8 cellular contexts compared by ENCODE assay signal in genomic region chr9:120579139-120579749, GRCh38. TPM values are rescaled to one million over a fixed set of nuclear protein-coding genes. Genes with fewer than 3 reads are reported as not detected.
DNase-seq lines count a peak whose midpoint lies in the region; ATAC-seq, FAIRE-seq and TF ChIP-seq lines count a peak whose summit lies in the region.

No MANE protein-coding gene starts in this region.

- peak overlapping the region; percentile 62 for H3K9ac ChIP-seq in trophoblast cell (ENCODE audit: low read length)

- peak overlapping the region; percentile 5 for H3K27ac ChIP-seq in trophoblast cell (ENCODE audit: low read depth, low read length)

- H4K8ac ChIP-seq in trophoblast cell (ENCODE audit: low read depth, low read length), result peak overlapping the region; percentile 85

- H2BK5ac ChIP-seq in trophoblast cell (ENCODE audit: low read depth, low read length, poor library complexity), result no peak overlapping the region

- peak overlapping the region; percentile 50 for H3K4ac ChIP-seq in trophoblast cell (ENCODE audit: low read depth, low read length)

- TF ChIP-seq POLR2A in H54 (IDR thresholded peaks at IDR 0.05; ENCODE audit: low read depth, low read length), result no peak

- H3K27me3 ChIP-seq in trophoblast cell (ENCODE audit: insufficient read depth, low read length), result no peaks in the 10 kb centered on the region

- H3K23ac ChIP-seq in trophoblast cell (ENCODE audit: low read length), result no peak overlapping the region

- H2BK12ac ChIP-seq in trophoblast cell (ENCODE audit: low read length), result no peak overlapping the region

- H3K4me3 Mint-ChIP-seq in T-helper 17 cell, result peak overlapping the region; percentile 94

- H3K36me3 ChIP-seq in trophoblast cell (ENCODE audit: control insufficient read depth in 1 of 2, insufficient read depth in 2 of 2, low read length in 2 of 2), result no peaks in the 10 kb centered on the region

- H2BK120ac ChIP-seq in trophoblast cell (ENCODE audit: insufficient read depth, low read length, poor library complexity), result peak overlapping the region; percentile 70

- H3K4me3 ChIP-seq in AG09309 (ENCODE audit: control insufficient read depth, low read depth, low read length) (peak overlapping the region; percentile 76), fibroblast of the aortic adventitia (ENCODE audit: low read depth, low read length) (peak overlapping the region; percentile 97), trophoblast cell (ENCODE audit: low read depth, low read length) (peak overlapping the region; percentile 95)

- peaks cover 9 to 10% of the 10 kb centered on the region in 2 experiments for H3K4me1 ChIP-seq in trophoblast cell (ENCODE audit: control insufficient read depth in 1 of 2, insufficient read depth in 2 of 2, low read length in 2 of 2)

- no peak for DNase-seq in AG09309 (ENCODE audit: low read depth)
- DNase-seq in H54 (ENCODE audit: insufficient read length, low spot score), result peak; percentile 67
- no peak for DNase-seq in T-helper 17 cell
- no peak for DNase-seq in fibroblast of the aortic adventitia (ENCODE audit: low read depth)
- DNase-seq in trophoblast cell, result no peak
- no peak for DNase-seq in C1 segment of cervical spinal cord (lab: John Stamatoyannopoulos, UW)
- DNase-seq in NCI-H446 (lab: John Stamatoyannopoulos, UW), result no peak

- peak overlapping the region; percentile 72 for H2AFZ ChIP-seq in trophoblast cell (ENCODE audit: insufficient read depth, low read length, poor library complexity)

- no peak for ATAC-seq in T-helper 17 cell
- no peak for ATAC-seq in HG03520 (IDR thresholded peaks at IDR 0.05; ENCODE audit: unreplicated experiment)

- H3K79me2 ChIP-seq in trophoblast cell (ENCODE audit: control insufficient read depth, insufficient read depth, low read length, poor library complexity), result peaks cover 8% of the 10 kb centered on the region

- H4K91ac ChIP-seq in trophoblast cell (ENCODE audit: low read depth, low read length), result peak overlapping the region; percentile 74

- WGBS in trophoblast cell (ENCODE audit: extremely low coverage, insufficient coverage, insufficient read length), result no CpG with 5 or more reads among the region's 9 CpGs

- H2AK5ac ChIP-seq in trophoblast cell (ENCODE audit: low read length), result peak overlapping the region; percentile 6

- TF ChIP-seq CTCF in AG09309 (IDR thresholded peaks at IDR 0.05; ENCODE audit: control insufficient read depth, insufficient read depth, low read depth, low read length, missing control alignments), result no peak
- TF ChIP-seq CTCF in fibroblast of the aortic adventitia (IDR thresholded peaks at IDR 0.05; ENCODE audit: insufficient read depth, low read length), result no peak

- peak; percentile 23 for FAIRE-seq in H54 (lab: Jason Lieb, UNC)

- peaks cover 6% of the 10 kb centered on the region for H3K79me1 ChIP-seq in trophoblast cell (ENCODE audit: low read length)

- peak overlapping the region; percentile 97 for H3K27ac Mint-ChIP-seq in T-helper 17 cell

- no peaks in the 10 kb centered on the region for H3K27me3 Mint-ChIP-seq in T-helper 17 cell

- peak overlapping the region; percentile 75 for H3K4me2 ChIP-seq in trophoblast cell (ENCODE audit: low read length)

- H3K18ac ChIP-seq in trophoblast cell (ENCODE audit: low read length), result peak overlapping the region; percentile 65

- H3K14ac ChIP-seq in trophoblast cell (ENCODE audit: low read length), result peak overlapping the region; percentile 56

- no peaks in the 10 kb centered on the region for H3K36me3 Mint-ChIP-seq in T-helper 17 cell (ENCODE audit: low read depth)

- H3K9me3 ChIP-seq in T-helper 17 cell (ENCODE audit: control insufficient read depth, low read length, poor library complexity, severe bottlenecking) (no peaks in the 10 kb centered on the region), trophoblast cell (ENCODE audit: insufficient read depth, low read depth, low read length) (no peaks in the 10 kb centered on the region)

- H4K12ac ChIP-seq in trophoblast cell (ENCODE audit: low read depth, low read length), result peak overlapping the region; percentile 54

- peaks cover 29% of the 10 kb centered on the region for H3K4me1 Mint-ChIP-seq in T-helper 17 cell

RNA-seq across cellular contexts. Expression of gene CDK5RAP2, which starts 0.7 kb away (rescaled TPM):
- total RNA-seq in T-helper 17 cell, result 10 to 100 TPM; 59.5 to 68.1 TPM
- total RNA-seq in fibroblast of the aortic adventitia (ENCODE audit: low replicate concordance), result 36.8 and 66.6 TPM in 2 replicates
- 20.0 and 22.3 TPM in 2 replicates for polyA plus RNA-seq in trophoblast cell (2013)
